ENCODE assay signal across 8 cellular contexts in genomic region chr6:110958332-110959192, GRCh38. TPM values are rescaled to one million over a fixed set of nuclear protein-coding genes. Genes with fewer than 3 reads are reported as not detected.
A peak's percentile ranks its signal among the peaks of the same experiment; 100 is the strongest.
DNase-seq lines count a peak whose midpoint lies in the region; ATAC-seq and TF ChIP-seq lines count a peak whose summit lies in the region.

A gene with protein sequence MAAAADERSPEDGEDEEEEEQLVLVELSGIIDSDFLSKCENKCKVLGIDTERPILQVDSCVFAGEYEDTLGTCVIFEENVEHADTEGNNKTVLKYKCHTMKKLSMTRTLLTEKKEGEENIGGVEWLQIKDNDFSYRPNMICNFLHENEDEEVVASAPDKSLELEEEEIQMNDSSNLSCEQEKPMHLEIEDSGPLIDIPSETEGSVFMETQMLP (plus strand): TSS chr6:110958706. CDS start chr6:110958770, 64 bp downstream.

- in situ Hi-C loops in GM13977 (cut with MboI; ENCODE audit: low pct_unique_long_range_greater_than_20kb, low sequenced_read_pairs, unreplicated experiment) (loop anchor here (10.0 kb wide), 2 partner anchors 274 to 424 kb away; no protein-coding TSS in a partner anchor), transverse colon (cut with MboI; ENCODE audit: low pct_ligation_motif_present in 1 of 4, low pct_unique_long_range_greater_than_20kb in 1 of 4, low sequenced_read_pairs in 3 of 4) (loop anchor here in 1 of 4 donors (10.0 kb wide), 1 partner anchor 274 kb away; no protein-coding TSS in a partner anchor)

- DNase-seq in GM13977 (ENCODE audit: low spot score), result peak; percentile 89
- peak; percentile 96 for DNase-seq in NCI-H146 (lab: John Stamatoyannopoulos, UW)
- peak; percentile 92 for DNase-seq in amniotic epithelial cell (ENCODE audit: low read depth)
- peak; percentile 94 to 97 (median 96) for DNase-seq in heart left ventricle
- peak; percentile 92 for DNase-seq in pons (ENCODE audit: low spot score)
- peak; percentile 94 for DNase-seq in transverse colon

- intact Hi-C loops in T-helper 1 cell treated with Interleukin-12 subunit alpha and Interleukin-12 subunit beta and Interleukin-4 antibody, amounts not matched to agents 30 ng/mL and 1 ng/mL, for 36 hours (cut with micrococcal nuclease), result loop anchor here (1.0 to 5.0 kb wide), 11 partner anchors 14 to 1861 kb away; partner anchors contain the start of genes AK9, AMD1, CDC40 and CDK19
- intact Hi-C loops in heart left ventricle (cut with DNase I), result loop anchor here in 7 of 10 donors (2.0 to 10.0 kb wide), 7 partner anchors 24 to 144 kb away; partner anchors contain the start of genes CDK19 (in 4 of the 7), AMD1 (in 2 of the 7) and RPF2 (in 1 of the 7)
- intact Hi-C loops in transverse colon (cut with DNase I; ENCODE audit: low total_unique reads), result loop anchor here (10.0 kb wide), 2 partner anchors 274 to 434 kb away; no protein-coding TSS in a partner anchor

- H3K27ac ChIP-seq in heart left ventricle (peak within 1 kb of the TSS; percentile 67 to 96 (median 91)), transverse colon (peak within 1 kb of the TSS; percentile 91 to 93 (median 92))

- no peak for TF ChIP-seq EP300 in transverse colon (IDR thresholded peaks at IDR 0.05; ENCODE audit: low read depth)

- H3K36me3 ChIP-seq in heart left ventricle (peaks cover 0 to 37% (median 33%) of the 10 kb centered on the region in 9 donors), transverse colon (peaks cover 0 to 27% (median 6%) of the 10 kb centered on the region in 4 donors)

- TF ChIP-seq CTCF in GM13977 (IDR thresholded peaks at IDR 0.05; ENCODE audit: extremely low read depth, insufficient read depth, missing control alignments), result no peak
- peak in 2 of 12 donors; percentile 6 to 14 for TF ChIP-seq CTCF in heart left ventricle (IDR thresholded peaks at IDR 0.05)
- TF ChIP-seq CTCF in transverse colon (IDR thresholded peaks at IDR 0.05), result peak in 1 of 5 experiments; percentile 7

- WGBS in heart left ventricle, 4 donors, result 0 to 1% (median 1%) methylated on average over 53 to 70 of the region's 70 CpGs
- 0 to 1% methylated on average over 7 to 69 of the region's 70 CpGs for WGBS in transverse colon (ENCODE audit: low coverage in 1 of 2), 2 donors

- H3K4me1 ChIP-seq in heart left ventricle, result peaks cover 0 to 23% (median 11%) of the 10 kb centered on the region in 12 donors
- peaks cover 0 to 20% (median 9%) of the 10 kb centered on the region in 4 donors for H3K4me1 ChIP-seq in transverse colon

- TF ChIP-seq POLR2A in heart left ventricle (IDR thresholded peaks at IDR 0.05) (peak in 1 of 2 donors; percentile 66), transverse colon (IDR thresholded peaks at IDR 0.05) (peak; percentile 90)

- H3K4me3 ChIP-seq in heart left ventricle (peak within 1 kb of the TSS; percentile 60 to 97 (median 82)), transverse colon (peak within 1 kb of the TSS; percentile 76 to 92 (median 90))

- no peaks in the 10 kb centered on the region for H3K27me3 ChIP-seq in heart left ventricle
- no peaks in the 10 kb centered on the region for H3K27me3 ChIP-seq in transverse colon

- ATAC-seq in HG02852 (IDR thresholded peaks at IDR 0.05; ENCODE audit: unreplicated experiment) (peak; percentile 97), heart left ventricle (peak; percentile 97 to 99 (median 99))

- H3K9me3 ChIP-seq in heart left ventricle, result no peaks in the 10 kb centered on the region
- no peaks in the 10 kb centered on the region for H3K9me3 ChIP-seq in transverse colon

RNA-seq across cellular contexts. Expression of the gene that starts here (rescaled TPM):
- 100 and 105 TPM in 2 replicates for total RNA-seq in T-helper 1 cell treated with Interleukin-12 subunit alpha and Interleukin-12 subunit beta and Interleukin-4 antibody, amounts not matched to agents 30 ng/mL and 1 ng/mL, for 36 hours
- 100 to 1,000 TPM in 7 of 9 donors, 10 to 100 TPM in 2; 55.4 to 133 (median 104) TPM for total RNA-seq in heart left ventricle
- 100 to 1,000 TPM in 1 of 2 donors, 10 to 100 TPM in 1; 90.5 to 154 TPM for polyA plus RNA-seq in heart left ventricle
- 10 to 100 TPM; 13.5 to 53.4 (median 24.6) TPM for total RNA-seq in transverse colon

Comparison
In these comparisons a context has a peak if more than half of its experiments do, and no peak if none do; other contexts are left out.
1. Peak in every context shown above with its lines: DNase-seq, ATAC-seq, H3K4me3 ChIP-seq and H3K27ac ChIP-seq.